8 cellular contexts compared by ENCODE assay signal in genomic region chr16:85010931-85011845, GRCh38. TPM values are rescaled to one million over a fixed set of nuclear protein-coding genes. Genes with fewer than 3 reads are reported as not detected.
A peak's percentile ranks its signal among the peaks of the same experiment; 100 is the strongest.
DNase-seq lines count a peak whose midpoint lies in the region; ATAC-seq, FAIRE-seq and TF ChIP-seq lines count a peak whose summit lies in the region.

A gene with protein sequence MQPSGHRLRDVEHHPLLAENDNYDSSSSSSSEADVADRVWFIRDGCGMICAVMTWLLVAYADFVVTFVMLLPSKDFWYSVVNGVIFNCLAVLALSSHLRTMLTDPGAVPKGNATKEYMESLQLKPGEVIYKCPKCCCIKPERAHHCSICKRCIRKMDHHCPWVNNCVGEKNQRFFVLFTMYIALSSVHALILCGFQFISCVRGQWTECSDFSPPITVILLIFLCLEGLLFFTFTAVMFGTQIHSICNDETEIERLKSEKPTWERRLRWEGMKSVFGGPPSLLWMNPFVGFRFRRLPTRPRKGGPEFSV (minus strand): TSS chr16:85011535. CDS start chr16:84990618, 20,917 bp downstream.

- H3K9ac ChIP-seq in HUES64 (ENCODE audit: low read depth, low read length): peak within 1 kb of the TSS; percentile 94

- H3K27ac ChIP-seq in HUES64 (ENCODE audit: low read depth, low read length) (peak within 1 kb of the TSS; percentile 91), esophagus squamous epithelium (peak within 1 kb of the TSS; percentile 91 to 98 (median 96))

- H3K36me3 Mint-ChIP-seq in activated T-cell treated with anti-CD3 and anti-CD28 coated beads, Interleukin-2, amount 50 U/mL, for 72 hours (ENCODE audit: insufficient read depth in 2 of 2): peaks cover 6 to 10% of the 10 kb centered on the region in 2 donors
- no peaks in the 10 kb centered on the region for H3K36me3 Mint-ChIP-seq in naive B cell
- H3K36me3 Mint-ChIP-seq in stimulated activated memory B cell treated with anti-CD40 and anti-IgM and Interleukin-4, amounts not matched to agents 10 μg/mL and 1 μg/mL and 100 μg/mL, for 72 hours: peaks cover 12% of the 10 kb centered on the region

- peak; percentile 44 for DNase-seq in DMS 273 treated with DMSO at 0.1 percent for 48 hours (lab: John Stamatoyannopoulos, UW)
- peak; percentile 60 for DNase-seq in RCC 7860 (ENCODE audit: low spot score)
- peak; percentile 90 for DNase-seq in activated T-cell treated with anti-CD3 and anti-CD28 coated beads, Interleukin-2, amount 50 U/mL, for 72 hours
- no peak for DNase-seq in esophagus squamous epithelium (lab: John Stamatoyannopoulos, UW)
- DNase-seq in naive B cell: peak; percentile 83

- TF ChIP-seq CTCF in esophagus squamous epithelium (IDR thresholded peaks at IDR 0.05): peak in 2 of 6 experiments; percentile 6 to 10

- H3K9me3 Mint-ChIP-seq in activated T-cell treated with anti-CD3 and anti-CD28 coated beads, Interleukin-2, amount 50 U/mL, for 72 hours: no peaks in the 10 kb centered on the region
- no peaks in the 10 kb centered on the region for H3K9me3 Mint-ChIP-seq in naive B cell
- no peaks in the 10 kb centered on the region for H3K9me3 Mint-ChIP-seq in stimulated activated memory B cell treated with anti-CD40 and anti-IgM and Interleukin-4, amounts not matched to agents 10 μg/mL and 1 μg/mL and 100 μg/mL, for 72 hours

- peak; percentile 92 for ATAC-seq in GM21423 (IDR thresholded peaks at IDR 0.05; ENCODE audit: unreplicated experiment)
- ATAC-seq in activated T-cell treated with anti-CD3 and anti-CD28 coated beads, Interleukin-2, amount 50 U/mL, for 72 hours (replicated peaks in 1 of 2): peak; percentile 97
- peak; percentile 93 to 94 for ATAC-seq in naive B cell (ENCODE audit: low read depth in 2 of 2)
- peak; percentile 98 for ATAC-seq in stimulated activated memory B cell treated with anti-CD40 and anti-IgM and Interleukin-4, amounts not matched to agents 10 μg/mL and 1 μg/mL and 100 μg/mL, for 72 hours

- H3K36me3 ChIP-seq in HUES64 (ENCODE audit: insufficient read depth, low read length) (peaks cover 9% of the 10 kb centered on the region; the same call in 1 of the 2 replicates), esophagus squamous epithelium (peaks cover 0 to 9% (median 0%) of the 10 kb centered on the region in 3 donors)

- FAIRE-seq in RCC 7860 (lab: Jason Lieb, UNC): no peak

- H3K9me3 ChIP-seq in HUES64 (ENCODE audit: insufficient read depth, low read depth, low read length) (no peaks in the 10 kb centered on the region), esophagus squamous epithelium (no peaks in the 10 kb centered on the region)

- H3K4me3 ChIP-seq in HUES64 (ENCODE audit: low read length): peak within 1 kb of the TSS; percentile 97
- H3K4me3 ChIP-seq in esophagus squamous epithelium: peak within 1 kb of the TSS; percentile 67 to 83 (median 78)

- WGBS in HUES64: under 1% methylated on average over 86 of the region's 86 CpGs
- 0 to 4% methylated on average over 11 to 37 of the region's 86 CpGs for WGBS in esophagus squamous epithelium, 2 donors

- H3K4me1 ChIP-seq in HUES64 (ENCODE audit: insufficient read depth, low read length): 0 out of 2 replicates have a peak, but pooled peaks cover 5% of the 10 kb centered on the region
- H3K4me1 ChIP-seq in esophagus squamous epithelium: peaks cover 20 to 57% (median 37%) of the 10 kb centered on the region in 3 donors

- peak within 1 kb of the TSS; percentile 93 to 99 for H3K4me3 Mint-ChIP-seq in activated T-cell treated with anti-CD3 and anti-CD28 coated beads, Interleukin-2, amount 50 U/mL, for 72 hours
- peak within 1 kb of the TSS; percentile 96 to 100 (median 98) for H3K4me3 Mint-ChIP-seq in naive B cell
- H3K4me3 Mint-ChIP-seq in stimulated activated memory B cell treated with anti-CD40 and anti-IgM and Interleukin-4, amounts not matched to agents 10 μg/mL and 1 μg/mL and 100 μg/mL, for 72 hours: peak within 1 kb of the TSS; percentile 98

- no peaks in the 10 kb centered on the region for H3K27me3 Mint-ChIP-seq in activated T-cell treated with anti-CD3 and anti-CD28 coated beads, Interleukin-2, amount 50 U/mL, for 72 hours (ENCODE audit: low read depth)
- H3K27me3 Mint-ChIP-seq in naive B cell: peaks cover 7 to 12% (median 11%) of the 10 kb centered on the region in 3 donors
- H3K27me3 Mint-ChIP-seq in stimulated activated memory B cell treated with anti-CD40 and anti-IgM and Interleukin-4, amounts not matched to agents 10 μg/mL and 1 μg/mL and 100 μg/mL, for 72 hours: peaks cover 9% of the 10 kb centered on the region

- TF ChIP-seq POLR2A in esophagus squamous epithelium (IDR thresholded peaks at IDR 0.05): peak in 2 of 4 donors; percentile 81 to 93

- intact Hi-C loops in esophagus squamous epithelium (cut with DNase I): no loop called here

- peaks cover 39% of the 10 kb centered on the region for H3K4me1 Mint-ChIP-seq in activated T-cell treated with anti-CD3 and anti-CD28 coated beads, Interleukin-2, amount 50 U/mL, for 72 hours (ENCODE audit: low read depth)
- peaks cover 23 to 47% (median 24%) of the 10 kb centered on the region in 3 donors for H3K4me1 Mint-ChIP-seq in naive B cell
- peaks cover 42% of the 10 kb centered on the region for H3K4me1 Mint-ChIP-seq in stimulated activated memory B cell treated with anti-CD40 and anti-IgM and Interleukin-4, amounts not matched to agents 10 μg/mL and 1 μg/mL and 100 μg/mL, for 72 hours

- H3K27me3 ChIP-seq in HUES64 (ENCODE audit: insufficient read depth, low read length) (no peaks in the 10 kb centered on the region), esophagus squamous epithelium (no peaks in the 10 kb centered on the region)

- peak within 1 kb of the TSS; percentile 96 for H3K27ac Mint-ChIP-seq in activated T-cell treated with anti-CD3 and anti-CD28 coated beads, Interleukin-2, amount 50 U/mL, for 72 hours
- peak within 1 kb of the TSS; percentile 99 to 100 (median 99) for H3K27ac Mint-ChIP-seq in naive B cell
- H3K27ac Mint-ChIP-seq in stimulated activated memory B cell treated with anti-CD40 and anti-IgM and Interleukin-4, amounts not matched to agents 10 μg/mL and 1 μg/mL and 100 μg/mL, for 72 hours: peak within 1 kb of the TSS; percentile 95

RNA-seq across cellular contexts. Expression of the gene that starts here (rescaled TPM):
- 31.0 TPM for polyA plus RNA-seq in HUES64 (2013, experiment 1 of 2)
- 28.7 TPM for polyA plus RNA-seq in HUES64 (2013, experiment 2 of 2)
- total RNA-seq in activated T-cell treated with anti-CD3 and anti-CD28 coated beads, Interleukin-2, amount 50 U/mL, for 72 hours: 10 to 100 TPM; 27.5 to 33.7 TPM
- total RNA-seq in esophagus squamous epithelium: 10 to 100 TPM; 31.2 to 41.2 (median 38.6) TPM
- polyA plus RNA-seq in naive B cell (ENCODE audit: low read depth in 6 of 6): 10 to 100 TPM; 29.5 to 41.4 (median 38.2) TPM
